Comparison of ENCODE assay signal across 15 cellular contexts in genomic region chr2:112092286-112093041, GRCh38. TPM values are rescaled to one million over a fixed set of nuclear protein-coding genes. Genes with fewer than 3 reads are reported as not detected.
DNase-seq lines count a peak whose midpoint lies in the region; ATAC-seq, FAIRE-seq and TF ChIP-seq lines count a peak whose summit lies in the region.
"Had no signal": no experiment of that assay in that cellular context is flagged by ENCODE, and none has a peak within 500 bp of the region (broad histone marks: within the 10 kb centered on the region; RNA-seq: fewer than 3 reads in every experiment).

No MANE protein-coding gene starts in this region.

- H3K27me3 ChIP-seq in astrocyte (ENCODE audit: insufficient read depth, low read length) (no peaks in the 10 kb centered on the region), HepG2 (ENCODE audit: control insufficient read depth in 1 of 2, insufficient read depth in 2 of 2, low read length in 2 of 2) (no peaks in the 10 kb centered on the region), adrenal gland (no peaks in the 10 kb centered on the region)
- H3K27me3 ChIP-seq: heart left ventricle had no signal

- H3K9me3 ChIP-seq in astrocyte (ENCODE audit: insufficient read depth, low read depth, low read length), result no peaks in the 10 kb centered on the region
- H3K9me3 ChIP-seq in HepG2 (ENCODE audit: low read length), result no peaks in the 10 kb centered on the region
- H3K9me3 ChIP-seq in adrenal gland (replicated peaks in 1 of 3), result no peaks in the 10 kb centered on the region
- H3K9me3 ChIP-seq: heart left ventricle had no signal

- H3K27ac Mint-ChIP-seq in astrocyte (ENCODE audit: unreplicated experiment), result peak overlapping the region; percentile 64

- no peak overlapping the region for H3K4me3 ChIP-seq in astrocyte (ENCODE audit: insufficient read depth, low read depth, low read length)
- H3K4me3 ChIP-seq in HepG2 (replicated peaks in 1 of 3; ENCODE audit: insufficient read depth in 1 of 3, low read depth in 2 of 3, low read length in 3 of 3), result no peak overlapping the region
- no peak overlapping the region for H3K4me3 ChIP-seq in adrenal gland
- H3K4me3 ChIP-seq: heart left ventricle, SK-N-MC had no signal

- no peak overlapping the region for H3K9ac ChIP-seq in astrocyte (ENCODE audit: low read length)
- H3K9ac ChIP-seq in HepG2 (ENCODE audit: insufficient read depth, low read depth, low read length), result no peak overlapping the region

- POLR2A ChIA-PET in HepG2 (lab: Yijun Ruan, JAX), result no interaction called here

- no peak for TF ChIP-seq EP300 in HepG2 (IDR thresholded peaks at IDR 0.05; ENCODE audit: low read depth in 2 of 2, low read length in 2 of 2)
- TF ChIP-seq EP300 in HepG2 (CRISPR knock-in tag; IDR thresholded peaks at IDR 0.05; ENCODE audit: borderline replicate concordance), result no peak

- peaks cover 27% of the 10 kb centered on the region for H3K36me3 ChIP-seq in astrocyte (ENCODE audit: insufficient read depth, low read length)
- H3K36me3 ChIP-seq in HepG2 (replicated peaks in 1 of 2; ENCODE audit: control insufficient read depth in 1 of 2, insufficient read depth in 2 of 2, low read length in 2 of 2), result peaks cover 19 to 45% of the 10 kb centered on the region in 2 experiments
- peaks cover 0 to 36% of the 10 kb centered on the region in 2 donors for H3K36me3 ChIP-seq in adrenal gland (replicated peaks in 1 of 2)

- peak overlapping the region; percentile 65 for H3K4me2 ChIP-seq in astrocyte (ENCODE audit: low read length)
- H3K4me2 ChIP-seq in HepG2 (ENCODE audit: low read depth, low read length), result no peak overlapping the region

- H3K4me1 Mint-ChIP-seq in astrocyte (ENCODE audit: low read depth, unreplicated experiment), result peaks cover 35% of the 10 kb centered on the region
- H3K4me1 Mint-ChIP-seq: CD14-positive monocyte, neural crest cell had no signal

- in situ Hi-C loops in HepG2 (cut with HindIII; ENCODE audit: extremely low pct_ligation_motif_present, low pct_unique_long_range_greater_than_20kb), result no loop called here

- no peaks in the 10 kb centered on the region for H3K9me3 Mint-ChIP-seq in astrocyte (ENCODE audit: unreplicated experiment)
- H3K9me3 Mint-ChIP-seq: CD14-positive monocyte, neural crest cell had no signal

- no peak for TF ChIP-seq RAD21 in HepG2 (CRISPR knock-in tag; IDR thresholded peaks at IDR 0.05)

- no peaks in the 10 kb centered on the region for H3K27me3 Mint-ChIP-seq in astrocyte (ENCODE audit: low read depth, unreplicated experiment)

- no peaks in the 10 kb centered on the region for H3K79me2 ChIP-seq in astrocyte (ENCODE audit: insufficient read depth, low read length)
- H3K79me2 ChIP-seq in HepG2 (ENCODE audit: insufficient read depth, low read length), result peaks cover 3% of the 10 kb centered on the region

- peak; percentile 15 for DNase-seq in stimulated activated CD4-positive, alpha-beta T cell treated with anti-CD3 and anti-CD28 coated beads, Interleukin-15, amount 100 ng/mL, for 24 hours
- no peak for DNase-seq in stimulated activated CD4-positive, alpha-beta T cell treated with anti-CD3 and anti-CD28 coated beads, Interleukin-4, amount 100 ng/mL, for 1 hour
- DNase-seq in astrocyte (ENCODE audit: low read depth) (peak; percentile 85), kidney glomerular epithelial cell (lab: John Stamatoyannopoulos, UW) (peak; percentile 45), SHP77 treated with DMSO at 0.1 percent for 48 hours (lab: John Stamatoyannopoulos, UW) (no peak), HepG2 (ENCODE audit: low spot score) (no peak), adrenal gland (no peak)
- DNase-seq: activated effector memory CD4-positive, alpha-beta T cell treated with anti-CD3 and anti-CD28 coated beads, Interleukin-2, amount 50 U/mL, for 16 hours; heart left ventricle; NCI-H187 had no signal

- H3K4me1 ChIP-seq in astrocyte (ENCODE audit: insufficient read depth, low read length), result peaks cover 16% of the 10 kb centered on the region
- H3K4me1 ChIP-seq in HepG2 (ENCODE audit: insufficient read depth, low read length), result no peaks in the 10 kb centered on the region
- H3K4me1 ChIP-seq in adrenal gland (replicated peaks in 1 of 2), result no peaks in the 10 kb centered on the region

- H2AFZ ChIP-seq in astrocyte (ENCODE audit: low read depth, low read length) (no peak overlapping the region), HepG2 (ENCODE audit: low read length) (no peak overlapping the region)

- peak; percentile 60 for FAIRE-seq in astrocyte (lab: Jason Lieb, UNC)
- FAIRE-seq in HepG2 (lab: Jason Lieb, UNC), result no peak

- TF ChIP-seq CTCF in astrocyte (IDR thresholded peaks at IDR 0.05; ENCODE audit: insufficient read depth, low read depth, low read length) (no peak), HepG2 (CRISPR knock-in tag; IDR thresholded peaks at IDR 0.05) (no peak), adrenal gland (IDR thresholded peaks at IDR 0.05) (no peak)

- BruUV-seq in HepG2 (replicated peaks; lab: Mats Ljungman, UMichigan), result no TSS peak

- ATAC-seq in GM19324 (IDR thresholded peaks at IDR 0.05; ENCODE audit: low FRiP score, unreplicated experiment), result no peak
- no peak for ATAC-seq in HepG2
- ATAC-seq: heart left ventricle had no signal

- peak overlapping the region; percentile 69 for H3K27ac ChIP-seq in astrocyte (ENCODE audit: low read depth, low read length)
- no peak overlapping the region for H3K27ac ChIP-seq in HepG2 (ENCODE audit: extremely low read length, insufficient read depth, low read length)
- H3K27ac ChIP-seq in adrenal gland, result no peak overlapping the region
- H3K27ac ChIP-seq: SK-N-MC had no signal

- peaks cover 3% of the 10 kb centered on the region for H4K20me1 ChIP-seq in astrocyte (ENCODE audit: insufficient read depth, low read length)
- H4K20me1 ChIP-seq in HepG2 (ENCODE audit: insufficient read depth, low read length), result no peaks in the 10 kb centered on the region

- TF ChIP-seq POLR2A in HepG2 (IDR thresholded peaks at IDR 0.05; ENCODE audit: insufficient read depth in 1 of 2, low read depth in 2 of 2, low read length in 2 of 2) (no peak), adrenal gland (IDR thresholded peaks at IDR 0.05) (no peak)

- 95% methylated on average over 6 of the region's 6 CpGs for WGBS in HepG2 (ENCODE audit: low lambda C conversion rate)
- 91 to 94% (median 92%) methylated on average over 6 of the region's 6 CpGs for WGBS in adrenal gland, 4 donors

- intact Hi-C loops in HepG2 (cut with micrococcal nuclease; ENCODE audit: unreplicated experiment), result no loop called here
- intact Hi-C loops in adrenal gland (cut with DNase I), result no loop called here

- H3K4me3 Mint-ChIP-seq in astrocyte (ENCODE audit: unreplicated experiment), result no peak overlapping the region
- H3K4me3 Mint-ChIP-seq: CD14-positive monocyte, neural crest cell had no signal

- H3K36me3 Mint-ChIP-seq in astrocyte (ENCODE audit: low read depth, unreplicated experiment), result peaks cover 13% of the 10 kb centered on the region

- CTCF ChIA-PET in HepG2 (lab: Yijun Ruan, JAX; ENCODE audit: low intra/inter-chr PET ratio, low total read pairs), result no interaction called here

RNA-seq across cellular contexts. Expression of gene TMEM87B, which starts 37.4 kb away (rescaled TPM):
- total RNA-seq in astrocyte (27.2 and 30.2 TPM in 2 replicates), HepG2 (2016; rRNA removed; fragmentation: Illumina TruSeq; extraction: Trizol) (9.9 and 15.1 TPM in 2 replicates), adrenal gland (10 to 100 TPM; 21.5 to 37.5 (median 33.3) TPM)
- 8.3 and 8.9 TPM in 2 replicates for total RNA-seq in HepG2 (2016; cell fraction: cytosol; rRNA removed; fragmentation: Illumina TruSeq; extraction: Trizol; ENCODE audit: low read depth)
- 9.2 and 15.1 TPM in 2 replicates for total RNA-seq in HepG2 (2016; cell fraction: insoluble cytoplasmic fraction; rRNA removed; fragmentation: Illumina TruSeq; extraction: Trizol)
- total RNA-seq in HepG2 (2016; cell fraction: membrane; rRNA removed; fragmentation: Illumina TruSeq; extraction: Trizol), result 6.2 and 6.3 TPM in 2 replicates
- 24.1 and 32.0 TPM in 2 replicates for total RNA-seq in HepG2 (2016; cell fraction: nucleus; rRNA removed; fragmentation: Illumina TruSeq; extraction: Trizol)
- polyA plus RNA-seq in HepG2 (2011; rRNA removed) (13.0 and 16.2 TPM in 2 replicates), adrenal gland (10 to 100 TPM in 2 of 3 donors, 1 to 10 TPM in 1; 8.9 to 28.3 (median 13.5) TPM)
- polyA plus RNA-seq in HepG2 (2011; cell fraction: cytosol; rRNA removed), result 5.4 and 9.6 TPM in 2 replicates
- 17.3 TPM in 2 replicates for polyA plus RNA-seq in HepG2 (2011; cell fraction: nucleus; rRNA removed)
- 16.5 and 25.6 TPM in 2 replicates for polyA plus RNA-seq in HepG2 (2012)
- polyA plus RNA-seq in HepG2 (2016; cell fraction: cytosol; fragmentation: Illumina TruSeq; extraction: Trizol; ENCODE audit: low read depth), result 0.47 and 0.84 TPM in 2 replicates
- 7.1 and 8.1 TPM in 2 replicates for polyA plus RNA-seq in HepG2 (2016; cell fraction: insoluble cytoplasmic fraction; fragmentation: Illumina TruSeq; extraction: Trizol; ENCODE audit: low read depth)
- 1.6 and 2.5 TPM in 2 replicates for polyA plus RNA-seq in HepG2 (2016; cell fraction: membrane; fragmentation: Illumina TruSeq; extraction: Trizol; ENCODE audit: low read depth)
- polyA plus RNA-seq in HepG2 (2016; cell fraction: nucleus; fragmentation: Illumina TruSeq; extraction: Trizol; ENCODE audit: insufficient read depth, low read depth), result 33.9 and 34.2 TPM in 2 replicates
- polyA minus RNA-seq in HepG2 (2011; rRNA and poly(A)+ RNA removed; ENCODE audit: low replicate concordance), result 2.3 and 9.3 TPM in 2 replicates
- polyA minus RNA-seq in HepG2 (2011; cell fraction: cytosol; rRNA and poly(A)+ RNA removed), result 21.9 and 33.0 TPM in 2 replicates
- polyA minus RNA-seq in HepG2 (2011; cell fraction: nucleus; rRNA and poly(A)+ RNA removed), result 24.2 and 24.7 TPM in 2 replicates

RNA-seq across cellular contexts. Expression of gene FBLN7, which starts 45.7 kb away (rescaled TPM):
- not detected in 2 replicates for total RNA-seq in astrocyte
- 0.95 and 1.4 TPM in 2 replicates for total RNA-seq in HepG2 (2016; rRNA removed; fragmentation: Illumina TruSeq; extraction: Trizol)
- total RNA-seq in HepG2 (2016; cell fraction: cytosol; rRNA removed; fragmentation: Illumina TruSeq; extraction: Trizol; ENCODE audit: low read depth), result 0.53 and 1.0 TPM in 2 replicates
- 0.52 and 1.1 TPM in 2 replicates for total RNA-seq in HepG2 (2016; cell fraction: insoluble cytoplasmic fraction; rRNA removed; fragmentation: Illumina TruSeq; extraction: Trizol)
- total RNA-seq in HepG2 (2016; cell fraction: membrane; rRNA removed; fragmentation: Illumina TruSeq; extraction: Trizol), result 0.87 and 0.90 TPM in 2 replicates
- total RNA-seq in HepG2 (2016; cell fraction: nucleus; rRNA removed; fragmentation: Illumina TruSeq; extraction: Trizol), result 2.6 and 2.7 TPM in 2 replicates
- 2.3 and 2.4 TPM in 2 replicates for polyA plus RNA-seq in HepG2 (2011; rRNA removed)
- 2.2 and 2.5 TPM in 2 replicates for polyA plus RNA-seq in HepG2 (2011; cell fraction: cytosol; rRNA removed)
- 5.3 and 6.4 TPM in 2 replicates for polyA plus RNA-seq in HepG2 (2011; cell fraction: nucleus; rRNA removed)
- 5.1 and 5.4 TPM in 2 replicates for polyA plus RNA-seq in HepG2 (2012)
- polyA plus RNA-seq in HepG2 (2016; cell fraction: cytosol; fragmentation: Illumina TruSeq; extraction: Trizol; ENCODE audit: low read depth), result 1.1 and 1.2 TPM in 2 replicates
- polyA plus RNA-seq in HepG2 (2016; cell fraction: insoluble cytoplasmic fraction; fragmentation: Illumina TruSeq; extraction: Trizol; ENCODE audit: low read depth), result 2.1 and 2.2 TPM in 2 replicates
- 1.6 and 1.7 TPM in 2 replicates for polyA plus RNA-seq in HepG2 (2016; cell fraction: membrane; fragmentation: Illumina TruSeq; extraction: Trizol; ENCODE audit: low read depth)
- polyA plus RNA-seq in HepG2 (2016; cell fraction: nucleus; fragmentation: Illumina TruSeq; extraction: Trizol; ENCODE audit: insufficient read depth, low read depth), result 6.5 TPM in 2 replicates
- 3.2 TPM in 1 of 2 replicates, not detected in the other for polyA minus RNA-seq in HepG2 (2011; rRNA and poly(A)+ RNA removed; ENCODE audit: low replicate concordance)
- 1.6 and 2.9 TPM in 2 replicates for polyA minus RNA-seq in HepG2 (2011; cell fraction: cytosol; rRNA and poly(A)+ RNA removed)
- 3.4 and 4.0 TPM in 2 replicates for polyA minus RNA-seq in HepG2 (2011; cell fraction: nucleus; rRNA and poly(A)+ RNA removed)
- 10 to 100 TPM in 2 of 8 donors, 1 to 10 TPM in 6; 5.6 to 12.6 (median 9.4) TPM for total RNA-seq in adrenal gland
- polyA plus RNA-seq in adrenal gland, result 1 to 10 TPM in 2 of 3 donors, under 1 TPM in 1; 0.95 to 2.2 (median 2.1) TPM
- total RNA-seq: H4 had no signal
- polyA plus RNA-seq: CD14-positive monocyte had no signal

Comparison
In these comparisons a context has a peak if more than half of its experiments do, and no peak if none do; other contexts are left out.
1. DNase-seq: peak in stimulated activated CD4-positive, alpha-beta T cell treated with anti-CD3 and anti-CD28 coated beads, Interleukin-15, amount 100 ng/mL, for 24 hours (single experiment), astrocyte (single experiment) and kidney glomerular epithelial cell (single experiment); none in stimulated activated CD4-positive, alpha-beta T cell treated with anti-CD3 and anti-CD28 coated beads, Interleukin-4, amount 100 ng/mL, for 1 hour (single experiment), SHP77 treated with DMSO at 0.1 percent for 48 hours (single experiment), HepG2 (single experiment) and adrenal gland (0 of 7).